Comparison of ENCODE assay signal across 25 cellular contexts in the genomic region with DNA sequence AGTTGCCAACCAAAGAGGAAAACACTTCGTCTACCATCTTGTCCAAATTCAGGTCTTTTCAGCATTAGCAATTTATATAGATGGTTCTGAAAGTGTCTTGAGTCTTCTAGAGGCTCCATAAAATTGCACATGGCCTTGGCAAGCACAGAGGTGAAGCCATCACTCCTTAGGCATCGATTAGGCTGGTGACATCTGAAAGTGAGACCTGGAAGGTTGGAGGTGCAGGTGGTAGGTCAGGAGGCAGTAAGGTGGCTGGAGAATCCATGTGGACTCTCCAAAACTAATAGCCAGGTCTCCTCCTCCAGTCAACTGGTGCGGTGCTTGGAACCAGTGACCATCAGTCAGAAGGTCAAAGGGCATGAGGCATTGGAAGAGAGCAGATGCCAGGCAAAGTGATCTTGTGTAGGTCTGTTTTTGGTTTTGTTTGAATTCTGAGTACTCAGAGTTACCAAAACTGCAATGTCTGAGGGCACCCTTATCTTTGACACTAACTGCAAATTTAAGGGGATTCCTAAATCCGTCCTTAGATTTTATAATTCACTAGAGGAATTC. TPM values are rescaled to one million over a fixed set of nuclear protein-coding genes. Genes with fewer than 3 reads are reported as not detected.
"Had no signal": no experiment of that assay in that cellular context is flagged by ENCODE, and none has a peak within 500 bp of the region (broad histone marks: within the 10 kb centered on the region; RNA-seq: fewer than 3 reads in every experiment).

No MANE protein-coding gene starts in this region.

- H3K27ac Mint-ChIP-seq: memory B cell; mesothelial cell of epicardium; stimulated activated memory B cell treated with anti-CD40 and anti-IgM and Interleukin-4, amounts not matched to agents 10 μg/mL and 1 μg/mL and 100 μg/mL, for 72 hours; stimulated activated naive CD8-positive, alpha-beta T cell treated with anti-CD3 and anti-CD28 coated beads, Interleukin-15, Interleukin-2, amounts not matched to agents 100 ng/mL and 50 ng/mL, for 24 hours had no signal

- H3K27me3 Mint-ChIP-seq: central memory CD8-positive, alpha-beta T cell; memory B cell; natural killer cell treated with Interleukin-12 subunit alpha and Interleukin-12 subunit beta and Interleukin-15 and Interleukin-18, amount 100 ng/mL, for 72 hours; stimulated activated memory B cell treated with anti-CD40 and anti-IgM and Interleukin-4, amounts not matched to agents 10 μg/mL and 1 μg/mL and 100 μg/mL, for 72 hours; stimulated activated naive CD8-positive, alpha-beta T cell treated with anti-CD3 and anti-CD28 coated beads, Interleukin-15, Interleukin-2, amounts not matched to agents 100 ng/mL and 50 ng/mL, for 24 hours had no signal

- H3K4me1 ChIP-seq: parathyroid adenoma, prostate gland, spleen had no signal

- H3K4me3 ChIP-seq: dorsolateral prefrontal cortex, esophagus muscularis mucosa, gastrocnemius medialis, lower lobe of right lung, prostate gland, spleen, testis, transverse colon had no signal

- H3K27me3 ChIP-seq: dorsolateral prefrontal cortex, esophagus muscularis mucosa, gastrocnemius medialis, spleen, testis, transverse colon had no signal

- H3K4me1 Mint-ChIP-seq: central memory CD8-positive, alpha-beta T cell had no signal

- H3K36me3 ChIP-seq: esophagus muscularis mucosa, gastrocnemius medialis, lower lobe of right lung, prostate gland, spleen, transverse colon had no signal

- H3K4me3 Mint-ChIP-seq: central memory CD8-positive, alpha-beta T cell; memory B cell; mesothelial cell of epicardium; natural killer cell treated with Interleukin-12 subunit alpha and Interleukin-12 subunit beta and Interleukin-15 and Interleukin-18, amount 100 ng/mL, for 72 hours; stimulated activated memory B cell treated with anti-CD40 and anti-IgM and Interleukin-4, amounts not matched to agents 10 μg/mL and 1 μg/mL and 100 μg/mL, for 72 hours; stimulated activated naive CD8-positive, alpha-beta T cell treated with anti-CD3 and anti-CD28 coated beads, Interleukin-15, Interleukin-2, amounts not matched to agents 100 ng/mL and 50 ng/mL, for 24 hours had no signal

- H3K9me3 Mint-ChIP-seq: central memory CD8-positive, alpha-beta T cell; memory B cell; stimulated activated memory B cell treated with anti-CD40 and anti-IgM and Interleukin-4, amounts not matched to agents 10 μg/mL and 1 μg/mL and 100 μg/mL, for 72 hours; stimulated activated naive CD8-positive, alpha-beta T cell treated with anti-CD3 and anti-CD28 coated beads, Interleukin-15, Interleukin-2, amounts not matched to agents 100 ng/mL and 50 ng/mL, for 24 hours had no signal

- H3K27ac ChIP-seq: dorsolateral prefrontal cortex, epithelial cell of prostate, parathyroid adenoma, prostate gland had no signal

- H3K9me3 ChIP-seq: esophagus muscularis mucosa, gastrocnemius medialis, lower lobe of right lung, prostate gland, testis, transverse colon had no signal

- DNase-seq: cortex of kidney; dorsolateral prefrontal cortex; effector CD8-positive, alpha-beta T cell; gastrocnemius medialis; hippocampal formation; kidney glomerular epithelial cell; lower lobe of right lung; spleen; stimulated activated CD4-positive, alpha-beta T cell treated with anti-CD3 and anti-CD28 coated beads, Interleukin-15, amount 100 ng/mL, for 24 hours; stimulated activated CD4-positive, alpha-beta T cell treated with anti-CD3 and anti-CD28 coated beads, Interleukin-1b, Interleukin-23, amount 100 ng/mL, for 48 hours; stimulated activated CD4-positive, alpha-beta T cell treated with anti-CD3 and anti-CD28 coated beads, Interleukin-4, amount 100 ng/mL, for 24 hours; testis; transverse colon had no signal

- H3K36me3 Mint-ChIP-seq: stimulated activated memory B cell treated with anti-CD40 and anti-IgM and Interleukin-4, amounts not matched to agents 10 μg/mL and 1 μg/mL and 100 μg/mL, for 72 hours had no signal

- ATAC-seq: stimulated activated memory B cell treated with anti-CD40 and anti-IgM and Interleukin-4, amounts not matched to agents 10 μg/mL and 1 μg/mL and 100 μg/mL, for 72 hours had no signal

RNA-seq across cellular contexts. Expression of gene APOL4, which starts 44.3 kb away (rescaled TPM):
- total RNA-seq: fibroblast of villous mesenchyme, renal cortical epithelial cell had no signal
